16 cellular contexts compared by ENCODE assay signal in the genomic region with DNA sequence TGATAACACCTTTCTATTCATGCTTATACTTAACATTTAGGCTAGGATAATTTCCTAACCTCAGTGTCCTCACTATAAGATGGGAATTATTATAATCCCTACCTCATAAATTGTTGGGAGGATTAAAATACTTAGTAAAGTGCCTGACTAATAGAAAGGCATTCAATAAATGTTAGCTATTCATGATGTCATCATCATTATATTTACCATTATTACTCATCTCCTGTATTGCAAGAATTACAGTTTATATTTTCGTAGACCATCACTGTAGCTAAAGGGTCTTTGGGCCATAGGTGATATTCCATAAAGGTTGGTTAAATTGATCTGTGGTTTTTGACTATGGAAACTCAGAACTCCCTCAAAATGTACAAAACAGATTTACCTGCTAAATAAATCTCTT. TPM values are rescaled to one million over a fixed set of nuclear protein-coding genes. Genes with fewer than 3 reads are reported as not detected.
"Had no signal": no experiment of that assay in that cellular context is flagged by ENCODE, and none has a peak within 500 bp of the region (broad histone marks: within the 10 kb centered on the region; RNA-seq: fewer than 3 reads in every experiment).

No MANE protein-coding gene starts in this region.

RNA-seq across cellular contexts. Expression of a gene that starts 50.9 kb away (rescaled TPM):
- total RNA-seq: aorta, cardiac septum, glomerular endothelial cell, heart right ventricle, kidney epithelial cell, left lobe of liver, mononuclear cell, natural killer cell, psoas muscle, right atrium auricular region, T-helper 17 cell, thyroid gland, upper lobe of left lung, vagina had no signal
- polyA plus RNA-seq: adipose tissue, aorta, endothelial cell of umbilical vein, heart right ventricle had no signal
